ENCODE assay signal across 1 cellular context in the genomic region with DNA sequence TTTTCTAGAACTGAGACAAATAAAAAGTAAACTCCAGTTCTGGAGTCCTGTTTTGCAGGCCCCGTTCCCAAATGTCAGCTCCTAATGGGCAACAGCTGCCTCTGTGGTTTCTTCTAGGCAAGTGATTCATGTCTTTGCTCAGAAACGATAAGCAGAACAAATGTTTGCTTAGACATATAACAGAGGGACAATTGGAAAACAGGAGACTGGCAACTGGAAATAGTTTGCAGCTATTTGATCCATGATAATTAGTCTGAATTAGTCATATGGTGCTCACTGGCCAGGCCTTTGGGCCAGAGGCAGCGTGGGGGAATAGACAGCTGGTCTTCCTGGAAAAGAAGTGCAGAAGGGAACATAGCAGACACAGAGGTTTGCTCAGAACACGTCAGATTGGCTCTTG.
TF ChIP-seq lines count a peak whose summit lies in the region.

No MANE protein-coding gene starts in this region.

TF ChIP-seq in HEK293, 187 proteins besides CTCF, POLR2A, EP300 and RAD21 (continued from another document and continues in another):
- TF ChIP-seq INSM2 (tag by site-specific recombination; IDR thresholded peaks at IDR 0.05) (peak; percentile 81), HOXC10 (CRISPR knock-in tag; IDR thresholded peaks at IDR 0.05) (no peak), ZSCAN30 (tag by site-specific recombination; IDR thresholded peaks at IDR 0.05) (0 out of 2 replicates have a peak, but pooled peaks have one; percentile 28), ZBTB1 (tag by site-specific recombination; IDR thresholded peaks at IDR 0.05) (no peak), ZNF121 (tag by site-specific recombination; IDR thresholded peaks at IDR 0.05) (no peak), ZNF664 (tag by site-specific recombination; IDR thresholded peaks at IDR 0.05) (no peak), ZNF248 (tag by site-specific recombination; IDR thresholded peaks at IDR 0.05) (no peak), GLI2 (tag by site-specific recombination; IDR thresholded peaks at IDR 0.05; ENCODE audit: borderline replicate concordance, low read depth) (peak; percentile 82; the same call in 1 of the 2 replicates), KLF10 (tag by site-specific recombination; IDR thresholded peaks at IDR 0.05) (no peak), ZNF19 (tag by site-specific recombination; IDR thresholded peaks at IDR 0.05; ENCODE audit: low read depth) (no peak), ZNF776 (tag by site-specific recombination; IDR thresholded peaks at IDR 0.05; ENCODE audit: borderline replicate concordance) (no peak), ZBTB21 (tag by site-specific recombination; IDR thresholded peaks at IDR 0.05) (no peak), ZNF585B (tag by site-specific recombination; IDR thresholded peaks at IDR 0.05) (no peak), ZNF366 (tag by site-specific recombination; conservative IDR thresholded peaks at IDR 0.05) (no peak), IKZF3 (tag by site-specific recombination; IDR thresholded peaks at IDR 0.05) (no peak), RBAK (tag by site-specific recombination; IDR thresholded peaks at IDR 0.05) (no peak), PRDM1 (tag by site-specific recombination; IDR thresholded peaks at IDR 0.05) (no peak), ZNF654 (tag by site-specific recombination; IDR thresholded peaks at IDR 0.05; ENCODE audit: low read depth) (no peak), ZNF416 (tag by site-specific recombination; IDR thresholded peaks at IDR 0.05) (no peak), ZNF645 (tag by site-specific recombination; IDR thresholded peaks at IDR 0.05) (no peak), ZNF292 (tag by site-specific recombination; IDR thresholded peaks at IDR 0.05; ENCODE audit: borderline replicate concordance, low read depth) (no peak), ZBTB17 (tag by site-specific recombination; IDR thresholded peaks at IDR 0.05) (no peak), KLF17 (tag by site-specific recombination; IDR thresholded peaks at IDR 0.05) (no peak), ZNF610 (tag by site-specific recombination; IDR thresholded peaks at IDR 0.05; ENCODE audit: borderline replicate concordance) (no peak), ZBTB8A (tag by site-specific recombination; IDR thresholded peaks at IDR 0.05) (peak; percentile 32; the same call in 1 of the 2 replicates), KLF9 (tag by site-specific recombination; IDR thresholded peaks at IDR 0.05; ENCODE audit: low read depth) (no peak)
- TF ChIP-seq, protein P1, sequence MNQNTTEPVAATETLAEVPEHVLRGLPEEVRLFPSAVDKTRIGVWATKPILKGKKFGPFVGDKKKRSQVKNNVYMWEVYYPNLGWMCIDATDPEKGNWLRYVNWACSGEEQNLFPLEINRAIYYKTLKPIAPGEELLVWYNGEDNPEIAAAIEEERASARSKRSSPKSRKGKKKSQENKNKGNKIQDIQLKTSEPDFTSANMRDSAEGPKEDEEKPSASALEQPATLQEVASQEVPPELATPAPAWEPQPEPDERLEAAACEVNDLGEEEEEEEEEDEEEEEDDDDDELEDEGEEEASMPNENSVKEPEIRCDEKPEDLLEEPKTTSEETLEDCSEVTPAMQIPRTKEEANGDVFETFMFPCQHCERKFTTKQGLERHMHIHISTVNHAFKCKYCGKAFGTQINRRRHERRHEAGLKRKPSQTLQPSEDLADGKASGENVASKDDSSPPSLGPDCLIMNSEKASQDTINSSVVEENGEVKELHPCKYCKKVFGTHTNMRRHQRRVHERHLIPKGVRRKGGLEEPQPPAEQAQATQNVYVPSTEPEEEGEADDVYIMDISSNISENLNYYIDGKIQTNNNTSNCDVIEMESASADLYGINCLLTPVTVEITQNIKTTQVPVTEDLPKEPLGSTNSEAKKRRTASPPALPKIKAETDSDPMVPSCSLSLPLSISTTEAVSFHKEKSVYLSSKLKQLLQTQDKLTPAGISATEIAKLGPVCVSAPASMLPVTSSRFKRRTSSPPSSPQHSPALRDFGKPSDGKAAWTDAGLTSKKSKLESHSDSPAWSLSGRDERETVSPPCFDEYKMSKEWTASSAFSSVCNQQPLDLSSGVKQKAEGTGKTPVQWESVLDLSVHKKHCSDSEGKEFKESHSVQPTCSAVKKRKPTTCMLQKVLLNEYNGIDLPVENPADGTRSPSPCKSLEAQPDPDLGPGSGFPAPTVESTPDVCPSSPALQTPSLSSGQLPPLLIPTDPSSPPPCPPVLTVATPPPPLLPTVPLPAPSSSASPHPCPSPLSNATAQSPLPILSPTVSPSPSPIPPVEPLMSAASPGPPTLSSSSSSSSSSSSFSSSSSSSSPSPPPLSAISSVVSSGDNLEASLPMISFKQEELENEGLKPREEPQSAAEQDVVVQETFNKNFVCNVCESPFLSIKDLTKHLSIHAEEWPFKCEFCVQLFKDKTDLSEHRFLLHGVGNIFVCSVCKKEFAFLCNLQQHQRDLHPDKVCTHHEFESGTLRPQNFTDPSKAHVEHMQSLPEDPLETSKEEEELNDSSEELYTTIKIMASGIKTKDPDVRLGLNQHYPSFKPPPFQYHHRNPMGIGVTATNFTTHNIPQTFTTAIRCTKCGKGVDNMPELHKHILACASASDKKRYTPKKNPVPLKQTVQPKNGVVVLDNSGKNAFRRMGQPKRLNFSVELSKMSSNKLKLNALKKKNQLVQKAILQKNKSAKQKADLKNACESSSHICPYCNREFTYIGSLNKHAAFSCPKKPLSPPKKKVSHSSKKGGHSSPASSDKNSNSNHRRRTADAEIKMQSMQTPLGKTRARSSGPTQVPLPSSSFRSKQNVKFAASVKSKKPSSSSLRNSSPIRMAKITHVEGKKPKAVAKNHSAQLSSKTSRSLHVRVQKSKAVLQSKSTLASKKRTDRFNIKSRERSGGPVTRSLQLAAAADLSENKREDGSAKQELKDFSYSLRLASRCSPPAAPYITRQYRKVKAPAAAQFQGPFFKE (tag by site-specific recombination; IDR thresholded peaks at IDR 0.05; ENCODE audit: borderline replicate concordance) = no peak
- TF ChIP-seq, protein P2, sequence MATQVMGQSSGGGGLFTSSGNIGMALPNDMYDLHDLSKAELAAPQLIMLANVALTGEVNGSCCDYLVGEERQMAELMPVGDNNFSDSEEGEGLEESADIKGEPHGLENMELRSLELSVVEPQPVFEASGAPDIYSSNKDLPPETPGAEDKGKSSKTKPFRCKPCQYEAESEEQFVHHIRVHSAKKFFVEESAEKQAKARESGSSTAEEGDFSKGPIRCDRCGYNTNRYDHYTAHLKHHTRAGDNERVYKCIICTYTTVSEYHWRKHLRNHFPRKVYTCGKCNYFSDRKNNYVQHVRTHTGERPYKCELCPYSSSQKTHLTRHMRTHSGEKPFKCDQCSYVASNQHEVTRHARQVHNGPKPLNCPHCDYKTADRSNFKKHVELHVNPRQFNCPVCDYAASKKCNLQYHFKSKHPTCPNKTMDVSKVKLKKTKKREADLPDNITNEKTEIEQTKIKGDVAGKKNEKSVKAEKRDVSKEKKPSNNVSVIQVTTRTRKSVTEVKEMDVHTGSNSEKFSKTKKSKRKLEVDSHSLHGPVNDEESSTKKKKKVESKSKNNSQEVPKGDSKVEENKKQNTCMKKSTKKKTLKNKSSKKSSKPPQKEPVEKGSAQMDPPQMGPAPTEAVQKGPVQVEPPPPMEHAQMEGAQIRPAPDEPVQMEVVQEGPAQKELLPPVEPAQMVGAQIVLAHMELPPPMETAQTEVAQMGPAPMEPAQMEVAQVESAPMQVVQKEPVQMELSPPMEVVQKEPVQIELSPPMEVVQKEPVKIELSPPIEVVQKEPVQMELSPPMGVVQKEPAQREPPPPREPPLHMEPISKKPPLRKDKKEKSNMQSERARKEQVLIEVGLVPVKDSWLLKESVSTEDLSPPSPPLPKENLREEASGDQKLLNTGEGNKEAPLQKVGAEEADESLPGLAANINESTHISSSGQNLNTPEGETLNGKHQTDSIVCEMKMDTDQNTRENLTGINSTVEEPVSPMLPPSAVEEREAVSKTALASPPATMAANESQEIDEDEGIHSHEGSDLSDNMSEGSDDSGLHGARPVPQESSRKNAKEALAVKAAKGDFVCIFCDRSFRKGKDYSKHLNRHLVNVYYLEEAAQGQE (tag by site-specific recombination; IDR thresholded peaks at IDR 0.05) = no peak
- TF ChIP-seq, protein P3, sequence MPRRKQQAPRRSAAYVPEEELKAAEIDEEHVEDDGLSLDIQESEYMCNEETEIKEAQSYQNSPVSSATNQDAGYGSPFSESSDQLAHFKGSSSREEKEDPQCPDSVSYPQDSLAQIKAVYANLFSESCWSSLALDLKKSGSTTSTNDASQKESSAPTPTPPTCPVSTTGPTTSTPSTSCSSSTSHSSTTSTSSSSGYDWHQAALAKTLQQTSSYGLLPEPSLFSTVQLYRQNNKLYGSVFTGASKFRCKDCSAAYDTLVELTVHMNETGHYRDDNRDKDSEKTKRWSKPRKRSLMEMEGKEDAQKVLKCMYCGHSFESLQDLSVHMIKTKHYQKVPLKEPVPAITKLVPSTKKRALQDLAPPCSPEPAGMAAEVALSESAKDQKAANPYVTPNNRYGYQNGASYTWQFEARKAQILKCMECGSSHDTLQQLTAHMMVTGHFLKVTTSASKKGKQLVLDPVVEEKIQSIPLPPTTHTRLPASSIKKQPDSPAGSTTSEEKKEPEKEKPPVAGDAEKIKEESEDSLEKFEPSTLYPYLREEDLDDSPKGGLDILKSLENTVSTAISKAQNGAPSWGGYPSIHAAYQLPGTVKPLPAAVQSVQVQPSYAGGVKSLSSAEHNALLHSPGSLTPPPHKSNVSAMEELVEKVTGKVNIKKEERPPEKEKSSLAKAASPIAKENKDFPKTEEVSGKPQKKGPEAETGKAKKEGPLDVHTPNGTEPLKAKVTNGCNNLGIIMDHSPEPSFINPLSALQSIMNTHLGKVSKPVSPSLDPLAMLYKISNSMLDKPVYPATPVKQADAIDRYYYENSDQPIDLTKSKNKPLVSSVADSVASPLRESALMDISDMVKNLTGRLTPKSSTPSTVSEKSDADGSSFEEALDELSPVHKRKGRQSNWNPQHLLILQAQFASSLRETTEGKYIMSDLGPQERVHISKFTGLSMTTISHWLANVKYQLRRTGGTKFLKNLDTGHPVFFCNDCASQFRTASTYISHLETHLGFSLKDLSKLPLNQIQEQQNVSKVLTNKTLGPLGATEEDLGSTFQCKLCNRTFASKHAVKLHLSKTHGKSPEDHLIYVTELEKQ (tag by site-specific recombination; IDR thresholded peaks at IDR 0.05; ENCODE audit: borderline replicate concordance) = peak; percentile 62; the same call in 1 of the 2 replicates
- TF ChIP-seq, protein P4, sequence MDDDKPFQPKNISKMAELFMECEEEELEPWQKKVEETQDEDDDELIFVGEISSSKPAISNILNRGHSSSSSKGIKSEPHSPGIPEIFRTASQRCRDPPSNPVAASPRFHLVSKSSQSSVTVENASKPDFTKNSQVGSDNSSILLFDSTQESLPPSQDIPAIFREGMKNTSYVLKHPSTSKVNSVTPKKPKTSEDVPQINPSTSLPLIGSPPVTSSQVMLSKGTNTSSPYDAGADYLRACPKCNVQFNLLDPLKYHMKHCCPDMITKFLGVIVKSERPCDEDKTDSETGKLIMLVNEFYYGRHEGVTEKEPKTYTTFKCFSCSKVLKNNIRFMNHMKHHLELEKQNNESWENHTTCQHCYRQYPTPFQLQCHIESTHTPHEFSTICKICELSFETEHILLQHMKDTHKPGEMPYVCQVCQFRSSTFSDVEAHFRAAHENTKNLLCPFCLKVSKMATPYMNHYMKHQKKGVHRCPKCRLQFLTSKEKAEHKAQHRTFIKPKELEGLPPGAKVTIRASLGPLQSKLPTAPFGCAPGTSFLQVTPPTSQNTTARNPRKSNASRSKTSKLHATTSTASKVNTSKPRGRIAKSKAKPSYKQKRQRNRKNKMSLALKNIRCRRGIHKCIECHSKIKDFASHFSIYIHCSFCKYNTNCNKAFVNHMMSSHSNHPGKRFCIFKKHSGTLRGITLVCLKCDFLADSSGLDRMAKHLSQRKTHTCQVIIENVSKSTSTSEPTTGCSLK (tag by site-specific recombination; IDR thresholded peaks at IDR 0.05) = no peak
- TF ChIP-seq, protein P5, sequence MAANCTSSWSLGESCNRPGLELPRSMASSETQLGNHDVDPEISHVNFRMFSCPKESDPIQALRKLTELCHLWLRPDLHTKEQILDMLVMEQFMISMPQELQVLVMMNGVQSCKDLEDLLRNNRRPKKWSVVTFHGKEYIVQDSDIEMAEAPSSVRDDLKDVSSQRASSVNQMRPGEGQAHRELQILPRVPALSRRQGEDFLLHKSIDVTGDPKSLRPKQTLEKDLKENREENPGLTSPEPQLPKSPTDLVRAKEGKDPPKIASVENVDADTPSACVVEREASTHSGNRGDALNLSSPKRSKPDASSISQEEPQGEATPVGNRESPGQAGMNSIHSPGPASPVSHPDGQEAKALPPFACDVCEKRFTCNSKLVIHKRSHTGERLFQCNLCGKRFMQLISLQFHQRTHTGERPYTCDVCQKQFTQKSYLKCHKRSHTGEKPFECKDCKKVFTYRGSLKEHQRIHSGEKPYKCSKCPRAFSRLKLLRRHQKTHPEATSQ (tag by site-specific recombination; IDR thresholded peaks at IDR 0.05) = no peak
- TF ChIP-seq, protein P6, sequence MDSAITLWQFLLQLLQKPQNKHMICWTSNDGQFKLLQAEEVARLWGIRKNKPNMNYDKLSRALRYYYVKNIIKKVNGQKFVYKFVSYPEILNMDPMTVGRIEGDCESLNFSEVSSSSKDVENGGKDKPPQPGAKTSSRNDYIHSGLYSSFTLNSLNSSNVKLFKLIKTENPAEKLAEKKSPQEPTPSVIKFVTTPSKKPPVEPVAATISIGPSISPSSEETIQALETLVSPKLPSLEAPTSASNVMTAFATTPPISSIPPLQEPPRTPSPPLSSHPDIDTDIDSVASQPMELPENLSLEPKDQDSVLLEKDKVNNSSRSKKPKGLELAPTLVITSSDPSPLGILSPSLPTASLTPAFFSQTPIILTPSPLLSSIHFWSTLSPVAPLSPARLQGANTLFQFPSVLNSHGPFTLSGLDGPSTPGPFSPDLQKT (IDR thresholded peaks at IDR 0.05; ENCODE audit: borderline replicate concordance, low read depth, low read length) = no peak
